8 cellular contexts compared by ENCODE assay signal in genomic region chr7:128862571-128863432, GRCh38. TPM values are rescaled to one million over a fixed set of nuclear protein-coding genes. Genes with fewer than 3 reads are reported as not detected.
DNase-seq lines count a peak whose midpoint lies in the region; ATAC-seq and TF ChIP-seq lines count a peak whose summit lies in the region.

Gene ATP6V1F (plus strand): TSS chr7:128862856. CDS start chr7:128862905, 49 bp downstream.

- H3K4me3 ChIP-seq in GM23338 (peak within 1 kb of the TSS; percentile 81), LNCaP clone FGC (ENCODE audit: low read depth, low read length) (peak within 1 kb of the TSS; percentile 72)
- H3K4me3 ChIP-seq in naive thymus-derived CD4-positive, alpha-beta T cell (ENCODE audit: low read length) = peak within 1 kb of the TSS; percentile 88

- H3K4me1 ChIP-seq in GM23338 (ENCODE audit: insufficient read depth) = peaks cover 12% of the 10 kb centered on the region
- H3K4me1 ChIP-seq in naive thymus-derived CD4-positive, alpha-beta T cell (ENCODE audit: control insufficient read depth in 2 of 2, insufficient read depth in 2 of 2, low read length in 2 of 2) = peaks cover 12 to 15% of the 10 kb centered on the region in 2 donors

- peaks cover 37% of the 10 kb centered on the region for H3K4me1 Mint-ChIP-seq in GM23338
- H3K4me1 Mint-ChIP-seq in activated T-helper 17 cell treated with anti-CD3 and anti-CD28 coated beads, Interleukin-2, amount 50 U/mL, for 72 hours = peaks cover 13% of the 10 kb centered on the region
- peaks cover 21 to 38% (median 33%) of the 10 kb centered on the region in 7 donors for H3K4me1 Mint-ChIP-seq in naive thymus-derived CD4-positive, alpha-beta T cell
- H3K4me1 Mint-ChIP-seq in stimulated activated naive B cell treated with anti-CD40 and anti-IgM and Interleukin-4, amounts not matched to agents 10 μg/mL and 1 μg/mL and 100 μg/mL, for 72 hours = peaks cover 35 to 47% of the 10 kb centered on the region in 2 donors

- H3K36me3 Mint-ChIP-seq in GM23338 (ENCODE audit: low read depth) = peaks cover 11% of the 10 kb centered on the region
- peaks cover 18% of the 10 kb centered on the region for H3K36me3 Mint-ChIP-seq in activated T-helper 17 cell treated with anti-CD3 and anti-CD28 coated beads, Interleukin-2, amount 50 U/mL, for 72 hours (ENCODE audit: low read depth)
- peaks cover 0 to 13% (median 5%) of the 10 kb centered on the region in 5 donors for H3K36me3 Mint-ChIP-seq in naive thymus-derived CD4-positive, alpha-beta T cell
- peaks cover 25 to 31% of the 10 kb centered on the region in 2 donors for H3K36me3 Mint-ChIP-seq in stimulated activated naive B cell treated with anti-CD40 and anti-IgM and Interleukin-4, amounts not matched to agents 10 μg/mL and 1 μg/mL and 100 μg/mL, for 72 hours

- H3F3A ChIP-seq in GM23338 (replicated peaks; ENCODE audit: low read depth) = peaks cover 8% of the 10 kb centered on the region; the same call in 1 of the 2 replicates

- CTCF ChIA-PET in RWPE1 (lab: Yijun Ruan, JAX) = interaction anchor here (1.2 to 1.5 kb wide), 2 partner anchors 21 to 229 kb away, joined by 3 to 5 read pairs; no protein-coding TSS in a partner anchor
- CTCF ChIA-PET in naive thymus-derived CD4-positive, alpha-beta T cell (lab: Charles Lee) = interaction anchor here (0.9 to 1.6 kb wide), 3 partner anchors 16 to 125 kb away, joined by 3 to 4 read pairs (median 3); no protein-coding TSS in a partner anchor

- POLR2A ChIA-PET in RWPE1 (lab: Yijun Ruan, JAX; ENCODE audit: low non-redundant PET) = no interaction called here
- POLR2A ChIA-PET in naive thymus-derived CD4-positive, alpha-beta T cell (lab: Charles Lee) = interaction anchor here (0.6 to 1.5 kb wide), 5 partner anchors 21 to 386 kb away, joined by 3 to 9 read pairs (median 4); partner anchors contain the start of genes CALU and METTL2B

- no peaks in the 10 kb centered on the region for H3K9me3 ChIP-seq in naive thymus-derived CD4-positive, alpha-beta T cell (ENCODE audit: control insufficient read depth in 2 of 3, low read length in 3 of 3)

- peak within 1 kb of the TSS; percentile 63; the same call in 1 of the 2 replicates for H2AFZ ChIP-seq in GM23338

- H3K9me2 ChIP-seq in GM23338 (ENCODE audit: insufficient read depth) = no peaks in the 10 kb centered on the region

- DNase-seq in Daoy (ENCODE audit: low read depth) (peak; percentile 100), GM23338 (ENCODE audit: low spot score) (peak; percentile 97), LNCaP clone FGC (ENCODE audit: low read depth) (peak; percentile 93), RWPE1 (ENCODE audit: low spot score) (peak; percentile 99), fibroblast of gingiva (ENCODE audit: low read depth) (peak; percentile 95)
- peak; percentile 97 to 100 (median 99) for DNase-seq in naive thymus-derived CD4-positive, alpha-beta T cell
- peak; percentile 98 for DNase-seq in stimulated activated naive B cell treated with anti-CD40 and anti-IgM and Interleukin-4, amounts not matched to agents 10 μg/mL and 1 μg/mL and 100 μg/mL, for 72 hours

- H3K4me2 ChIP-seq in GM23338 = peak within 1 kb of the TSS; percentile 98

- intact Hi-C loops in naive thymus-derived CD4-positive, alpha-beta T cell (cut with micrococcal nuclease) = loop anchor here (1.0 to 10.0 kb wide), 21 partner anchors 20 to 1276 kb away; partner anchors contain the start of genes CALU (in 2 of the 2), CCDC136 (in 2 of the 2), HILPDA (in 2 of the 2) and METTL2B (in 2 of the 2)

- no peak within 1 kb of the TSS for H3K27ac ChIP-seq in GM23338 (ENCODE audit: low read depth)
- H3K27ac ChIP-seq in RWPE1 = peak within 1 kb of the TSS; percentile 76
- peak within 1 kb of the TSS; percentile 76 for H3K27ac ChIP-seq in naive thymus-derived CD4-positive, alpha-beta T cell (ENCODE audit: low read depth, low read length)

- H3K4me3 Mint-ChIP-seq in GM23338 = peak within 1 kb of the TSS; percentile 88
- peak within 1 kb of the TSS; percentile 83 for H3K4me3 Mint-ChIP-seq in activated T-helper 17 cell treated with anti-CD3 and anti-CD28 coated beads, Interleukin-2, amount 50 U/mL, for 72 hours
- peak within 1 kb of the TSS; percentile 88 to 100 (median 98) for H3K4me3 Mint-ChIP-seq in naive thymus-derived CD4-positive, alpha-beta T cell
- peak within 1 kb of the TSS; percentile 85 to 94 for H3K4me3 Mint-ChIP-seq in stimulated activated naive B cell treated with anti-CD40 and anti-IgM and Interleukin-4, amounts not matched to agents 10 μg/mL and 1 μg/mL and 100 μg/mL, for 72 hours

- peaks cover 12% of the 10 kb centered on the region for H3K27me3 ChIP-seq in GM23338 (ENCODE audit: insufficient read depth)
- no peaks in the 10 kb centered on the region for H3K27me3 ChIP-seq in naive thymus-derived CD4-positive, alpha-beta T cell (ENCODE audit: control insufficient read depth in 2 of 2, insufficient read depth in 2 of 2, low read length in 2 of 2)

- TF ChIP-seq CTCF in GM23338 (conservative IDR thresholded peaks at IDR 0.05; ENCODE audit: low read depth in 2 of 2) (no peak), LNCaP clone FGC (IDR thresholded peaks at IDR 0.05; ENCODE audit: control insufficient read depth, extremely low read depth, insufficient read depth) (no peak), RWPE1 (conservative IDR thresholded peaks at IDR 0.05; ENCODE audit: low read depth) (no peak)

- H3K36me3 ChIP-seq in GM23338 (ENCODE audit: insufficient read depth) = no peaks in the 10 kb centered on the region
- peaks cover 0 to 19% (median 0%) of the 10 kb centered on the region in 3 experiments for H3K36me3 ChIP-seq in naive thymus-derived CD4-positive, alpha-beta T cell (ENCODE audit: control insufficient read depth in 2 of 3, insufficient read depth in 3 of 3, low read length in 3 of 3)

- H3K27ac Mint-ChIP-seq in GM23338 = no peak within 1 kb of the TSS; the same call in 1 of the 2 replicates
- peak within 1 kb of the TSS; percentile 87 for H3K27ac Mint-ChIP-seq in activated T-helper 17 cell treated with anti-CD3 and anti-CD28 coated beads, Interleukin-2, amount 50 U/mL, for 72 hours
- H3K27ac Mint-ChIP-seq in naive thymus-derived CD4-positive, alpha-beta T cell = peak within 1 kb of the TSS; percentile 86 to 99 (median 93)
- H3K27ac Mint-ChIP-seq in stimulated activated naive B cell treated with anti-CD40 and anti-IgM and Interleukin-4, amounts not matched to agents 10 μg/mL and 1 μg/mL and 100 μg/mL, for 72 hours = peak within 1 kb of the TSS; percentile 98

- H3K9me3 Mint-ChIP-seq in GM23338 = no peaks in the 10 kb centered on the region
- H3K9me3 Mint-ChIP-seq in activated T-helper 17 cell treated with anti-CD3 and anti-CD28 coated beads, Interleukin-2, amount 50 U/mL, for 72 hours = no peaks in the 10 kb centered on the region
- H3K9me3 Mint-ChIP-seq in naive thymus-derived CD4-positive, alpha-beta T cell = no peaks in the 10 kb centered on the region
- no peaks in the 10 kb centered on the region for H3K9me3 Mint-ChIP-seq in stimulated activated naive B cell treated with anti-CD40 and anti-IgM and Interleukin-4, amounts not matched to agents 10 μg/mL and 1 μg/mL and 100 μg/mL, for 72 hours

- ATAC-seq in GM23338 = peak; percentile 78
- ATAC-seq in activated T-helper 17 cell treated with anti-CD3 and anti-CD28 coated beads, Interleukin-2, amount 50 U/mL, for 72 hours (replicated peaks) = peak; percentile 94
- ATAC-seq in naive thymus-derived CD4-positive, alpha-beta T cell = peak; percentile 93
- peak; percentile 89 to 92 for ATAC-seq in stimulated activated naive B cell treated with anti-CD40 and anti-IgM and Interleukin-4, amounts not matched to agents 10 μg/mL and 1 μg/mL and 100 μg/mL, for 72 hours (replicated peaks)

- H3K79me2 ChIP-seq in GM23338 (replicated peaks; ENCODE audit: insufficient read depth) = peaks cover 12% of the 10 kb centered on the region

- H4K20me1 ChIP-seq in GM23338 (replicated peaks; ENCODE audit: insufficient read depth) = peaks cover 4% of the 10 kb centered on the region

- peaks cover 31% of the 10 kb centered on the region for H3K27me3 Mint-ChIP-seq in GM23338 (ENCODE audit: insufficient read depth, low read depth, poor library complexity)
- H3K27me3 Mint-ChIP-seq in activated T-helper 17 cell treated with anti-CD3 and anti-CD28 coated beads, Interleukin-2, amount 50 U/mL, for 72 hours = no peaks in the 10 kb centered on the region
- H3K27me3 Mint-ChIP-seq in naive thymus-derived CD4-positive, alpha-beta T cell = peaks cover 0 to 3% (median 0%) of the 10 kb centered on the region in 5 donors
- H3K27me3 Mint-ChIP-seq in stimulated activated naive B cell treated with anti-CD40 and anti-IgM and Interleukin-4, amounts not matched to agents 10 μg/mL and 1 μg/mL and 100 μg/mL, for 72 hours = peaks cover 0 to 3% of the 10 kb centered on the region in 2 donors

TF ChIP-seq in GM23338, 12 proteins besides CTCF, POLR2A, EP300 and RAD21:
- TF ChIP-seq ETS1 (IDR thresholded peaks at IDR 0.05) (peak; percentile 72), POLR2AphosphoS5 (IDR thresholded peaks at IDR 0.05; ENCODE audit: low read depth) (peak; percentile 92), CREB1 (CRISPR knock-in tag; IDR thresholded peaks at IDR 0.05; ENCODE audit: low read depth) (peak; percentile 67), NANOG (IDR thresholded peaks at IDR 0.05; ENCODE audit: borderline replicate concordance) (no peak)

RNA-seq across cellular contexts. Expression of gene ATP6V1F, which starts in this region (rescaled TPM):
- 103 and 130 TPM in 2 replicates for total RNA-seq in Daoy (2014; rRNA removed; shearing (Covaris generic))
- 60.2 and 66.5 TPM in 2 replicates for total RNA-seq in GM23338 (2014; rRNA removed; shearing (Covaris generic))
- 271 and 294 TPM in 2 replicates for polyA plus RNA-seq in GM23338 (2016; fragmentation: Nextera tagmentation; extraction: Ambion mirVana)
- 100 to 1,000 TPM in 1 of 2 donors, 10 to 100 TPM in 1; 69.9 to 127 TPM for total RNA-seq in activated T-helper 17 cell treated with anti-CD3 and anti-CD28 coated beads, Interleukin-2, amount 50 U/mL, for 72 hours
- total RNA-seq in naive thymus-derived CD4-positive, alpha-beta T cell = 100 to 1,000 TPM in 2 of 5 experiments, 10 to 100 TPM in 3; 58.4 to 116 (median 79.1) TPM
- polyA plus RNA-seq in naive thymus-derived CD4-positive, alpha-beta T cell = 100 to 1,000 TPM; 339 to 340 TPM
